In the genomic region with DNA sequence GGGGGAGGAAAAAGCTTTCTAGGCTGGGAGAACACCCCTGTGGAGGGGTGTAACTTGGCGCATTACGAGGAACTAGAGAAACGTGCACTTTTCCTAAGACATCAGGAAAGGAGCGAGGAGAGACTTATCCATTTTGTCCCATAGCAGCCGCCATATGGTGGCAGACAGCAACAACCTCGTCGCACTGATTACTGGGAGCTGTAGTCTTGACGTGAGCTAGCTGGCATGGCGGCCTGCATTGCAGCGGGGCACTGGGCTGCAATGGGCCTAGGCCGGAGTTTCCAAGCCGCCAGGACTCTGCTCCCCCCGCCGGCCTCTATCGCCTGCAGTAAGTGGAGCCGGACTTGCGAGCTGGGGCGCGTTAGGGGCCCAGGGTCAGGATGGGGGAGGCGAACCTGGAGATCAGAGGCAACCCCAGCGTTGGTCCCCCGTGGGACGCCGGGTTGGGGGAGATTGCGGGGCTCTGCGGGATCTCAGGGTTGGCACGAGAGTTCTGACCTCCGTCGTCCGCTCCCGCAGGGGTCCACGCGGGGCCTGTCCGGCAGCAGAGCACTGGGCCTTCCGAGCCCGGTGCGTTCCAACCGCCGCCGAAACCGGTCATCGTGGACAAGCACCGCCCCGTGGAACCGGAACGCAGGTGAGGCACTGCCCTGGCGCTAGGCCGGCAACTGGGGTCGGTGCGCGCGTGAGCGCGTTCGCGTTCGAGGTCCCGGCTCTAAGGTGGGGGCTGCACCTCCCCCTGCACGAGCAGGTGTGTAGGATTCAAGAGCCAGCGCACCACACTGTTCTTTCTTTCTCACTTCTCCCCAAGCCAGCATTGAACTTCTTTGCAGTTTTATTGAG, we compare ENCODE assay signal across 8 cellular contexts. TPM values are rescaled to one million over a fixed set of nuclear protein-coding genes. Genes with fewer than 3 reads are reported as not detected.
DNase-seq lines count a peak whose midpoint lies in the region; ATAC-seq and TF ChIP-seq lines count a peak whose summit lies in the region.

A gene (plus strand): TSS at position 201 of the 843 bp plus-strand sequence. CDS start 25 bp downstream, at position 226.

- peak within 1 kb of the TSS; percentile 97 for H3K4me3 Mint-ChIP-seq in activated T-helper 1 cell treated with anti-CD3 and anti-CD28 coated beads, Interleukin-12 subunit alpha, Interleukin-12 subunit beta, Interleukin-2, Interleukin-4 antibody, amounts not matched to agents 30 ng/mL and 10 ng/mL and 1 ng/mL, durations not matched to agents 14 hours and 24 hours and 36 hours
- peak within 1 kb of the TSS; percentile 83 to 96 (median 93) for H3K4me3 Mint-ChIP-seq in naive thymus-derived CD4-positive, alpha-beta T cell
- H3K4me3 Mint-ChIP-seq in stimulated activated memory B cell treated with anti-CD40 and anti-IgM and Interleukin-4, amounts not matched to agents 10 μg/mL and 1 μg/mL and 100 μg/mL, for 72 hours, result peak within 1 kb of the TSS; percentile 97

- peak within 1 kb of the TSS; percentile 95 for H3K27ac Mint-ChIP-seq in activated T-helper 1 cell treated with anti-CD3 and anti-CD28 coated beads, Interleukin-12 subunit alpha, Interleukin-12 subunit beta, Interleukin-2, Interleukin-4 antibody, amounts not matched to agents 30 ng/mL and 10 ng/mL and 1 ng/mL, durations not matched to agents 14 hours and 24 hours and 36 hours
- peak within 1 kb of the TSS; percentile 80 to 98 (median 87) for H3K27ac Mint-ChIP-seq in naive thymus-derived CD4-positive, alpha-beta T cell
- H3K27ac Mint-ChIP-seq in stimulated activated memory B cell treated with anti-CD40 and anti-IgM and Interleukin-4, amounts not matched to agents 10 μg/mL and 1 μg/mL and 100 μg/mL, for 72 hours, result peak within 1 kb of the TSS; percentile 99

- DNase-seq in Daoy (ENCODE audit: low read depth) (peak; percentile 91), GM23248 (peak; percentile 95), Karpas-422 (peak; percentile 97), RPMI8226 (peak; percentile 89), fibroblast of lung (ENCODE audit: low read depth in 2 of 2) (peak; percentile 95)
- DNase-seq in activated T-helper 1 cell treated with anti-CD3 and anti-CD28 coated beads, Interleukin-12 subunit alpha, Interleukin-12 subunit beta, Interleukin-2, Interleukin-4 antibody, amounts not matched to agents 30 ng/mL and 10 ng/mL and 1 ng/mL, durations not matched to agents 14 hours and 24 hours and 36 hours (ENCODE audit: low spot score), result peak; percentile 70
- peak; percentile 45 to 81 (median 74) for DNase-seq in naive thymus-derived CD4-positive, alpha-beta T cell

- H3K27me3 ChIP-seq in GM23248 (replicated peaks; ENCODE audit: insufficient read depth), result no peaks in the 10 kb centered on the region
- H3K27me3 ChIP-seq in Karpas-422 (ENCODE audit: low read length), result no peaks in the 10 kb centered on the region
- H3K27me3 ChIP-seq in fibroblast of lung (ENCODE audit: control insufficient read depth, insufficient read depth, low read length), result no peaks in the 10 kb centered on the region
- H3K27me3 ChIP-seq in naive thymus-derived CD4-positive, alpha-beta T cell (ENCODE audit: control insufficient read depth in 2 of 2, insufficient read depth in 2 of 2, low read length in 2 of 2), result no peaks in the 10 kb centered on the region

- H4K20me1 ChIP-seq in GM23248 (ENCODE audit: insufficient read depth), result no peaks in the 10 kb centered on the region
- H4K20me1 ChIP-seq in Karpas-422 (ENCODE audit: insufficient read depth, low read depth, low read length), result no peaks in the 10 kb centered on the region
- no peaks in the 10 kb centered on the region for H4K20me1 ChIP-seq in fibroblast of lung (ENCODE audit: control insufficient read depth, extremely low read depth, insufficient read depth, low read length)

- H3K9me3 ChIP-seq in GM23248 (ENCODE audit: low read depth), result no peaks in the 10 kb centered on the region
- H3K9me3 ChIP-seq in Karpas-422 (ENCODE audit: low read length), result no peaks in the 10 kb centered on the region
- H3K9me3 ChIP-seq in fibroblast of lung (ENCODE audit: control insufficient read depth, insufficient read depth, low read depth, low read length), result no peaks in the 10 kb centered on the region
- H3K9me3 ChIP-seq in naive thymus-derived CD4-positive, alpha-beta T cell (ENCODE audit: control insufficient read depth in 2 of 3, low read length in 3 of 3), result no peaks in the 10 kb centered on the region

- no peaks in the 10 kb centered on the region for H3K9me3 Mint-ChIP-seq in activated T-helper 1 cell treated with anti-CD3 and anti-CD28 coated beads, Interleukin-12 subunit alpha, Interleukin-12 subunit beta, Interleukin-2, Interleukin-4 antibody, amounts not matched to agents 30 ng/mL and 10 ng/mL and 1 ng/mL, durations not matched to agents 14 hours and 24 hours and 36 hours
- peaks cover 0 to 7% (median 0%) of the 10 kb centered on the region in 11 donors for H3K9me3 Mint-ChIP-seq in naive thymus-derived CD4-positive, alpha-beta T cell
- H3K9me3 Mint-ChIP-seq in stimulated activated memory B cell treated with anti-CD40 and anti-IgM and Interleukin-4, amounts not matched to agents 10 μg/mL and 1 μg/mL and 100 μg/mL, for 72 hours, result no peaks in the 10 kb centered on the region

- peak within 1 kb of the TSS; percentile 97 for H3K4me2 ChIP-seq in GM23248 (ENCODE audit: unreplicated experiment)
- peak within 1 kb of the TSS; percentile 95 for H3K4me2 ChIP-seq in Karpas-422 (ENCODE audit: low read depth, low read length, poor library complexity, severe bottlenecking)
- peak within 1 kb of the TSS; percentile 94 for H3K4me2 ChIP-seq in fibroblast of lung (ENCODE audit: extremely low read depth, insufficient read depth, low read length)

- H3K9ac ChIP-seq in GM23248 (peak within 1 kb of the TSS; percentile 88), Karpas-422 (ENCODE audit: low read length) (peak within 1 kb of the TSS; percentile 84), fibroblast of lung (ENCODE audit: insufficient read depth, low read length) (peak within 1 kb of the TSS; percentile 66)

- H3K9me2 ChIP-seq in GM23248 (ENCODE audit: insufficient read depth), result no peaks in the 10 kb centered on the region
- H3K9me2 ChIP-seq in Karpas-422 (replicated peaks; ENCODE audit: insufficient read depth, low read length), result no peaks in the 10 kb centered on the region

- H3K4me1 ChIP-seq in GM23248 (ENCODE audit: insufficient read depth) (0 out of 2 replicates have a peak, but pooled peaks cover 3% of the 10 kb centered on the region), Karpas-422 (ENCODE audit: low read length) (peaks cover 23% of the 10 kb centered on the region), fibroblast of lung (ENCODE audit: control insufficient read depth, extremely low read depth, insufficient read depth, low read length) (no peaks in the 10 kb centered on the region)
- peaks cover 7 to 17% of the 10 kb centered on the region in 2 donors for H3K4me1 ChIP-seq in naive thymus-derived CD4-positive, alpha-beta T cell (ENCODE audit: control insufficient read depth in 2 of 2, insufficient read depth in 2 of 2, low read length in 2 of 2)

- TF ChIP-seq CTCF in fibroblast of lung (conservative IDR thresholded peaks at IDR 0.05 in 1 of 2, IDR thresholded peaks at IDR 0.05 in 1 of 2; ENCODE audit: low read depth in 1 of 2, low read length in 2 of 2), result no peak

- no peak within 1 kb of the TSS; the same call in 1 of the 2 replicates for H3K27ac ChIP-seq in GM23248
- H3K27ac ChIP-seq in Karpas-422 (ENCODE audit: low read length), result peak within 1 kb of the TSS; percentile 50
- peak within 1 kb of the TSS; percentile 61 for H3K27ac ChIP-seq in fibroblast of lung (ENCODE audit: insufficient read depth, low read length)
- peak within 1 kb of the TSS; percentile 80 for H3K27ac ChIP-seq in naive thymus-derived CD4-positive, alpha-beta T cell (ENCODE audit: low read depth, low read length)

- H3K4me1 Mint-ChIP-seq in activated T-helper 1 cell treated with anti-CD3 and anti-CD28 coated beads, Interleukin-12 subunit alpha, Interleukin-12 subunit beta, Interleukin-2, Interleukin-4 antibody, amounts not matched to agents 30 ng/mL and 10 ng/mL and 1 ng/mL, durations not matched to agents 14 hours and 24 hours and 36 hours (ENCODE audit: low read depth), result peaks cover 35% of the 10 kb centered on the region
- peaks cover 25 to 51% (median 45%) of the 10 kb centered on the region in 7 donors for H3K4me1 Mint-ChIP-seq in naive thymus-derived CD4-positive, alpha-beta T cell
- peaks cover 26% of the 10 kb centered on the region for H3K4me1 Mint-ChIP-seq in stimulated activated memory B cell treated with anti-CD40 and anti-IgM and Interleukin-4, amounts not matched to agents 10 μg/mL and 1 μg/mL and 100 μg/mL, for 72 hours

- peaks cover 1% of the 10 kb centered on the region for H3K27me3 Mint-ChIP-seq in activated T-helper 1 cell treated with anti-CD3 and anti-CD28 coated beads, Interleukin-12 subunit alpha, Interleukin-12 subunit beta, Interleukin-2, Interleukin-4 antibody, amounts not matched to agents 30 ng/mL and 10 ng/mL and 1 ng/mL, durations not matched to agents 14 hours and 24 hours and 36 hours (ENCODE audit: insufficient read depth)
- no peaks in the 10 kb centered on the region for H3K27me3 Mint-ChIP-seq in naive thymus-derived CD4-positive, alpha-beta T cell
- H3K27me3 Mint-ChIP-seq in stimulated activated memory B cell treated with anti-CD40 and anti-IgM and Interleukin-4, amounts not matched to agents 10 μg/mL and 1 μg/mL and 100 μg/mL, for 72 hours, result no peaks in the 10 kb centered on the region

- no peaks in the 10 kb centered on the region for H3F3A ChIP-seq in GM23248 (ENCODE audit: insufficient read depth)

- peak within 1 kb of the TSS; percentile 96 for H2AFZ ChIP-seq in GM23248
- H2AFZ ChIP-seq in Karpas-422 (ENCODE audit: low read length), result peak within 1 kb of the TSS; percentile 97
- peak within 1 kb of the TSS; percentile 96 for H2AFZ ChIP-seq in fibroblast of lung (ENCODE audit: low read length)

- in situ Hi-C loops in GM23248 (cut with MboI), result no loop called here

- intact Hi-C loops in activated T-helper 1 cell treated with anti-CD3 and anti-CD28 coated beads, Interleukin-12 subunit alpha, Interleukin-12 subunit beta, Interleukin-2, Interleukin-4 antibody, amounts not matched to agents 30 ng/mL and 10 ng/mL and 1 ng/mL, durations not matched to agents 14 hours and 24 hours and 36 hours (cut with micrococcal nuclease), result loop anchor here (1.0 to 5.0 kb wide), 3 partner anchors 63 to 813 kb away; a partner anchor contains a TSS
- intact Hi-C loops in naive thymus-derived CD4-positive, alpha-beta T cell (cut with micrococcal nuclease), result loop anchor here (1.0 to 5.0 kb wide), 3 partner anchors 63 to 805 kb away; a partner anchor contains a TSS

- peak; percentile 98 for ATAC-seq in naive thymus-derived CD4-positive, alpha-beta T cell
- ATAC-seq in stimulated activated memory B cell treated with anti-CD40 and anti-IgM and Interleukin-4, amounts not matched to agents 10 μg/mL and 1 μg/mL and 100 μg/mL, for 72 hours, result peak; percentile 97

- peak within 1 kb of the TSS; percentile 91 for H3K4me3 ChIP-seq in GM23248
- peak within 1 kb of the TSS; percentile 83 for H3K4me3 ChIP-seq in Karpas-422 (ENCODE audit: low read length)
- H3K4me3 ChIP-seq in fibroblast of lung (replicated peaks in 1 of 4; ENCODE audit: control extremely low read depth in 1 of 4, insufficient read depth in 1 of 4, low read depth in 3 of 4, low read length in 4 of 4), result peak within 1 kb of the TSS; percentile 95 to 99 (median 97)
- H3K4me3 ChIP-seq in naive thymus-derived CD4-positive, alpha-beta T cell (ENCODE audit: low read length), result peak within 1 kb of the TSS; percentile 92

- peaks cover 31% of the 10 kb centered on the region for H3K36me3 Mint-ChIP-seq in activated T-helper 1 cell treated with anti-CD3 and anti-CD28 coated beads, Interleukin-12 subunit alpha, Interleukin-12 subunit beta, Interleukin-2, Interleukin-4 antibody, amounts not matched to agents 30 ng/mL and 10 ng/mL and 1 ng/mL, durations not matched to agents 14 hours and 24 hours and 36 hours (ENCODE audit: low read depth)
- peaks cover 7 to 28% (median 10%) of the 10 kb centered on the region in 5 donors for H3K36me3 Mint-ChIP-seq in naive thymus-derived CD4-positive, alpha-beta T cell
- H3K36me3 Mint-ChIP-seq in stimulated activated memory B cell treated with anti-CD40 and anti-IgM and Interleukin-4, amounts not matched to agents 10 μg/mL and 1 μg/mL and 100 μg/mL, for 72 hours, result peaks cover 12% of the 10 kb centered on the region

- WGBS in GM23248 (ENCODE audit: low coverage in 1 of 2, low lambda C conversion rate in 2 of 2, missing lambda C conversion rate in 2 of 2), 2 experiments, result 0 to 3% methylated on average over 45 to 58 of the region's 60 CpGs

- peaks cover 16% of the 10 kb centered on the region; the same call in 1 of the 2 replicates for H3K36me3 ChIP-seq in GM23248 (ENCODE audit: low read depth)
- peaks cover 27% of the 10 kb centered on the region for H3K36me3 ChIP-seq in Karpas-422 (ENCODE audit: insufficient read depth, low read length)
- H3K36me3 ChIP-seq in fibroblast of lung (ENCODE audit: control insufficient read depth, insufficient read depth, low read length), result no peaks in the 10 kb centered on the region
- H3K36me3 ChIP-seq in naive thymus-derived CD4-positive, alpha-beta T cell (ENCODE audit: control insufficient read depth in 2 of 3, insufficient read depth in 3 of 3, low read length in 3 of 3), result peaks cover 0 to 26% (median 5%) of the 10 kb centered on the region in 3 experiments

- POLR2A ChIA-PET in naive thymus-derived CD4-positive, alpha-beta T cell (lab: Charles Lee), result interaction anchor here (1.0 to 2.3 kb wide), 4 partner anchors 10 to 812 kb away, joined by 3 to 12 read pairs (median 4); a partner anchor contains a TSS

- H3K79me2 ChIP-seq in GM23248 (ENCODE audit: insufficient read depth) (peaks cover 31% of the 10 kb centered on the region), Karpas-422 (ENCODE audit: low read length) (peaks cover 52% of the 10 kb centered on the region), fibroblast of lung (ENCODE audit: control insufficient read depth, insufficient read depth, low read length) (peaks cover 8% of the 10 kb centered on the region)

- CTCF ChIA-PET in naive thymus-derived CD4-positive, alpha-beta T cell (lab: Charles Lee), result interaction anchor here (1.0 to 1.7 kb wide), 6 partner anchors 11 to 64 kb away, joined by 3 to 4 read pairs (median 4); a partner anchor contains a TSS

RNA-seq across cellular contexts. Expression of the gene that starts here (rescaled TPM):
- total RNA-seq in Daoy (2014; rRNA removed; shearing (Covaris generic)), result 88.3 and 104 TPM in 2 replicates
- 48.7 and 52.2 TPM in 2 replicates for total RNA-seq in GM23248 (2014; rRNA removed; shearing (Covaris generic))
- polyA plus RNA-seq in GM23248 (2016; fragmentation: Nextera tagmentation; extraction: Ambion mirVana), result 55.2 and 57.1 TPM in 2 replicates
- total RNA-seq in Karpas-422 (2014; rRNA removed; shearing (Covaris generic); ENCODE audit: low replicate concordance), result 52.1 and 76.6 TPM in 2 replicates
- total RNA-seq in activated T-helper 1 cell treated with anti-CD3 and anti-CD28 coated beads, Interleukin-12 subunit alpha, Interleukin-12 subunit beta, Interleukin-2, Interleukin-4 antibody, amounts not matched to agents 30 ng/mL and 10 ng/mL and 1 ng/mL, durations not matched to agents 14 hours and 24 hours and 36 hours, result 74.5 and 75.0 TPM in 2 replicates
- total RNA-seq in fibroblast of lung, result 29.3 and 36.2 TPM in 2 replicates
- polyA plus RNA-seq in fibroblast of lung, result 39.3 and 48.0 TPM in 2 replicates
- polyA plus RNA-seq in fibroblast of lung (2012), result 28.7 and 34.2 TPM in 2 replicates
- 1.8 and 6.0 TPM in 2 replicates for polyA minus RNA-seq in fibroblast of lung (ENCODE audit: low replicate concordance)
- total RNA-seq in naive thymus-derived CD4-positive, alpha-beta T cell, result 10 to 100 TPM; 14.2 to 44.8 (median 25.3) TPM
- 10 to 100 TPM; 33.3 to 33.6 TPM for polyA plus RNA-seq in naive thymus-derived CD4-positive, alpha-beta T cell
